ENCODE assay signal across 8 cellular contexts in the genomic region with DNA sequence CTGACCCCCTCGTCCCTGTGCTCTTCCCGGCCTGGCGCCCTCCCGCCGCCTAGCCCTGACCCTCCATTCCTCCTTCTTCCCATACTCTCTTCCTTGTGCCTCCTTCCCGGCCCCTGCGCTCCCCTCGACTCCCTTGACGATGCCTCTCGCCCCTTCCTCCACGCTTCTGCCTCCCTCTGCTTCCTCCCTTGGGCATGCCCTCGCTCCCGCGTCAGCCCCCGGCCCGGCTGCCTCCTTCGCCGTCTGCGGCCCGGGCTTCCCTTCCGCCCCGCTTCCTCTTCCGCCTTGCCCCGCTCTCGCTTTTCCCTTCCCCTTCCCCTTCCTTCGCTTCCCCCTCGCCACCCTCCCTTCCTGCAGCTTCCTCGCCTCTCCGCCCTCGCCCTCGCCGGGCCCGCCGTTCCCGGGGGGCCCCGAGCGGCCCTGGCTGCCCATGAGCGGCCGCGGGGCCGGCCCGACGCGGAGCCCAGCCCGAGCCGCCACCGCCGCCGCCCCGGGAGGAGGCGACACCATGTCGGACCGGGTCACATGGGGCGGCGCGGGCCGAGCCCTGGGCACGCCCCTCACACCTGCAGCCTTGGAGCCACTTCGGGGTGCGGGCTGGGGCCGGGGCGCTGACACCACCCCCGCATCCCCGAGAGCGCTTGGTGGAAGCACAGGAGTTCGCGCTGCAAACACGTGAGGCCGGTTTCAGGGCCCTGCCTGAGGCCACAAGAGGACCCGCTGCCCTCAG. TPM values are rescaled to one million over a fixed set of nuclear protein-coding genes. Genes with fewer than 3 reads are reported as not detected.
DNase-seq lines count a peak whose midpoint lies in the region; ATAC-seq, FAIRE-seq and TF ChIP-seq lines count a peak whose summit lies in the region.

A gene with protein sequence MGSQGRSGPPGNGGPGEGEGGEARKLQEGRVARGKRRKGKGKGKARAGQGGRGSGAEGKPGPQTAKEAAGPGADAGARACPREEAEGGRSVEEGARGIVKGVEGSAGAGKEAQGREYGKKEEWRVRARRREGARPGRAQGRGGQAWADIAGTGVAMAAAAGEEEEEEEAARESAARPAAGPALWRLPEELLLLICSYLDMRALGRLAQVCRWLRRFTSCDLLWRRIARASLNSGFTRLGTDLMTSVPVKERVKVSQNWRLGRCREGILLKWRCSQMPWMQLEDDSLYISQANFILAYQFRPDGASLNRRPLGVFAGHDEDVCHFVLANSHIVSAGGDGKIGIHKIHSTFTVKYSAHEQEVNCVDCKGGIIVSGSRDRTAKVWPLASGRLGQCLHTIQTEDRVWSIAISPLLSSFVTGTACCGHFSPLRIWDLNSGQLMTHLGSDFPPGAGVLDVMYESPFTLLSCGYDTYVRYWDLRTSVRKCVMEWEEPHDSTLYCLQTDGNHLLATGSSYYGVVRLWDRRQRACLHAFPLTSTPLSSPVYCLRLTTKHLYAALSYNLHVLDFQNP (minus strand): TSS at position 497 of the 730 bp plus-strand sequence. CDS start 65 bp downstream, at position 432.

- TF ChIP-seq CTCF in activated B cell treated with CpG ODN at 0.5 μM for 24 hours (IDR thresholded peaks at IDR 0.05) (no peak), cardiac fibroblast (IDR thresholded peaks at IDR 0.05; ENCODE audit: low read depth, low read length) (no peak)

- peaks cover 42% of the 10 kb centered on the region for H3K4me1 Mint-ChIP-seq in activated B cell treated with CpG ODN at 0.5 μM for 24 hours

- POLR2A ChIA-PET in activated B cell treated with CpG ODN at 0.5 μM for 24 hours (lab: Charles Lee), result interaction anchor here (0.6 to 1.3 kb wide), 5 partner anchors 12 to 869 kb away, joined by 3 to 6 read pairs (median 4); a partner anchor contains a TSS

- H3K27ac Mint-ChIP-seq in activated B cell treated with CpG ODN at 0.5 μM for 24 hours, result peak within 1 kb of the TSS; percentile 98

- CTCF ChIA-PET in activated B cell treated with CpG ODN at 0.5 μM for 24 hours (lab: Charles Lee), result interaction anchor here (0.9 kb wide), 1 partner anchor 89 kb away, joined by 3 read pairs; no protein-coding TSS in a partner anchor

- DNase-seq in LHCN-M2 (ENCODE audit: low read depth), result no peak
- DNase-seq in activated B cell treated with CpG ODN at 0.5 μM for 24 hours, result peak; percentile 77
- peak; percentile 34 to 38 for DNase-seq in cardiac fibroblast (ENCODE audit: low read depth in 2 of 2)
- peak; percentile 71 for DNase-seq in islet precursor cell
- DNase-seq in stimulated activated CD4-positive, alpha-beta T cell treated with anti-CD3 and anti-CD28 coated beads, Interleukin-12 subunit alpha, Interleukin-12 subunit beta, amount 100 ng/mL, for 48 hours (ENCODE audit: low read depth in 2 of 3, low spot score in 1 of 3), result peak; percentile 37 to 65 (median 46)
- DNase-seq in HTR-8/SVneo (ENCODE audit: insufficient read length, low spot score), result no peak

- intact Hi-C loops in activated B cell treated with CpG ODN at 0.5 μM for 24 hours (cut with micrococcal nuclease), result loop anchor here (1.0 to 10.0 kb wide), 4 partner anchors 84 to 360 kb away; a partner anchor contains a TSS

- H3K4me3 ChIP-seq in GM08714 (ENCODE audit: low read length) (peak within 1 kb of the TSS; percentile 71), cardiac fibroblast (replicated peaks in 1 of 2; ENCODE audit: low read depth in 2 of 2, low read length in 2 of 2) (peak within 1 kb of the TSS; percentile 71 to 91)

- peak; percentile 61 for ATAC-seq in GM21786 (IDR thresholded peaks at IDR 0.05; ENCODE audit: unreplicated experiment)
- ATAC-seq in activated B cell treated with CpG ODN at 0.5 μM for 24 hours (ENCODE audit: low read depth), result peak; percentile 72

- FAIRE-seq in HTR-8/SVneo (lab: Jason Lieb, UNC), result no peak

- peak within 1 kb of the TSS; percentile 97 for H3K4me3 Mint-ChIP-seq in activated B cell treated with CpG ODN at 0.5 μM for 24 hours

- peaks cover 19% of the 10 kb centered on the region for H3K36me3 Mint-ChIP-seq in activated B cell treated with CpG ODN at 0.5 μM for 24 hours (ENCODE audit: low read depth)

- H3K9me3 Mint-ChIP-seq in activated B cell treated with CpG ODN at 0.5 μM for 24 hours, result no peaks in the 10 kb centered on the region

- no peaks in the 10 kb centered on the region for H3K27me3 Mint-ChIP-seq in activated B cell treated with CpG ODN at 0.5 μM for 24 hours

RNA-seq across cellular contexts. Expression of the gene that starts here (rescaled TPM):
- 15.5 and 23.1 TPM in 2 replicates for total RNA-seq in LHCN-M2 (2014; rRNA removed)
- 37.9 TPM for polyA plus RNA-seq in LHCN-M2 (2012)
- 69.4 and 74.2 TPM in 2 replicates for total RNA-seq in activated B cell treated with CpG ODN at 0.5 μM for 24 hours

Comparison
In these comparisons a context has a peak if more than half of its experiments do, and no peak if none do; other contexts are left out.
1. DNase-seq: peak in activated B cell treated with CpG ODN at 0.5 μM for 24 hours (single experiment), cardiac fibroblast (2 of 2), islet precursor cell (single experiment) and stimulated activated CD4-positive, alpha-beta T cell treated with anti-CD3 and anti-CD28 coated beads, Interleukin-12 subunit alpha, Interleukin-12 subunit beta, amount 100 ng/mL, for 48 hours (3 of 3); none in LHCN-M2 (single experiment) and HTR-8/SVneo (single experiment).